Comparison of ENCODE assay signal across 18 cellular contexts in genomic region chr17:79749156-79749815, GRCh38. TPM values are rescaled to one million over a fixed set of nuclear protein-coding genes. Genes with fewer than 3 reads are reported as not detected.
A peak's percentile ranks its signal among the peaks of the same experiment; 100 is the strongest.
DNase-seq lines count a peak whose midpoint lies in the region; ATAC-seq, FAIRE-seq and TF ChIP-seq lines count a peak whose summit lies in the region.
"Had no signal": no experiment of that assay in that cellular context is flagged by ENCODE, and none has a peak within 500 bp of the region (broad histone marks: within the 10 kb centered on the region; RNA-seq: fewer than 3 reads in every experiment).

No MANE protein-coding gene starts in this region.

- no peaks in the 10 kb centered on the region for H3K4me1 Mint-ChIP-seq in activated T-helper 17 cell treated with anti-CD3 and anti-CD28 coated beads, Interleukin-2, amount 50 U/mL, for 72 hours

- DNase-seq in Daoy (ENCODE audit: low read depth) (peak; percentile 59), NCI-H2171 (lab: John Stamatoyannopoulos, UW) (peak; percentile 78), choroid plexus epithelial cell (ENCODE audit: low read depth) (peak; percentile 75), renal cortical epithelial cell (ENCODE audit: low read depth) (peak; percentile 54), amygdala (lab: John Stamatoyannopoulos, UW) (no peak), left ventricle myocardium inferior (no peak), small intestine (no peak)
- DNase-seq: activated CD8-positive, alpha-beta T cell treated with anti-CD3 and anti-CD28 coated beads, Interleukin-2, amount 10 ng/mL, durations not matched to agents 7 days and 5 days; activated naive CD4-positive, alpha-beta T cell treated with anti-CD3 and anti-CD28 coated beads, Interleukin-2, amount 10 ng/mL, durations not matched to agents 7 days and 5 days; effector CD4-positive, alpha-beta T cell; hippocampal formation; NCI-H1436 had no signal

- no peak overlapping the region for H3K27ac Mint-ChIP-seq in activated T-helper 17 cell treated with anti-CD3 and anti-CD28 coated beads, Interleukin-2, amount 50 U/mL, for 72 hours
- H3K27ac Mint-ChIP-seq: activated CD8-positive, alpha-beta T cell treated with anti-CD3 and anti-CD28 coated beads, Interleukin-2, amount 10 ng/mL, durations not matched to agents 7 days and 5 days; mesothelial cell of epicardium; T-helper 1 cell treated with Interleukin-12 subunit alpha and Interleukin-12 subunit beta and Interleukin-4 antibody, amounts not matched to agents 30 μg/mL and 1 μg/mL, for 36 hours had no signal

- intact Hi-C loops in left ventricle myocardium inferior (cut with micrococcal nuclease): no loop called here

- FAIRE-seq in small intestine (lab: Jason Lieb, UNC): no peak

- H3K4me1 ChIP-seq in left ventricle myocardium inferior (peaks cover 25% of the 10 kb centered on the region), small intestine (ENCODE audit: control insufficient read depth in 2 of 2, insufficient read depth in 1 of 2, low read depth in 1 of 2, low read length in 1 of 2) (no peaks in the 10 kb centered on the region)

- H3K36me3 ChIP-seq in left ventricle myocardium inferior (no peaks in the 10 kb centered on the region), small intestine (ENCODE audit: control insufficient read depth in 2 of 2, insufficient read depth in 2 of 2, low read length in 2 of 2) (no peaks in the 10 kb centered on the region)
- H3K36me3 ChIP-seq: right atrium auricular region had no signal

- H3K27me3 ChIP-seq in left ventricle myocardium inferior (ENCODE audit: low read depth): peaks cover 96% of the 10 kb centered on the region
- H3K27me3 ChIP-seq in small intestine (ENCODE audit: control insufficient read depth in 2 of 2, insufficient read depth in 2 of 2, low read length in 2 of 2): peaks cover 0 to 25% of the 10 kb centered on the region in 2 donors

- peaks cover 27% of the 10 kb centered on the region for H3K27me3 Mint-ChIP-seq in activated T-helper 17 cell treated with anti-CD3 and anti-CD28 coated beads, Interleukin-2, amount 50 U/mL, for 72 hours

- H3K27ac ChIP-seq in left ventricle myocardium inferior (replicated peaks) (no peak overlapping the region), small intestine (ENCODE audit: low read depth in 1 of 2, low read length in 1 of 2) (no peak overlapping the region)
- H3K27ac ChIP-seq: right atrium auricular region had no signal

- H3K9me3 Mint-ChIP-seq in activated T-helper 17 cell treated with anti-CD3 and anti-CD28 coated beads, Interleukin-2, amount 50 U/mL, for 72 hours: no peaks in the 10 kb centered on the region
- H3K9me3 Mint-ChIP-seq: activated naive CD4-positive, alpha-beta T cell treated with anti-CD3 and anti-CD28 coated beads, Interleukin-2, amount 10 ng/mL, durations not matched to agents 7 days and 5 days; mesothelial cell of epicardium; T-helper 1 cell treated with Interleukin-12 subunit alpha and Interleukin-12 subunit beta and Interleukin-4 antibody, amounts not matched to agents 30 μg/mL and 1 μg/mL, for 36 hours had no signal

- H3K4me3 Mint-ChIP-seq in activated T-helper 17 cell treated with anti-CD3 and anti-CD28 coated beads, Interleukin-2, amount 50 U/mL, for 72 hours: no peak overlapping the region
- H3K4me3 Mint-ChIP-seq: activated CD8-positive, alpha-beta T cell treated with anti-CD3 and anti-CD28 coated beads, Interleukin-2, amount 10 ng/mL, durations not matched to agents 7 days and 5 days; activated naive CD4-positive, alpha-beta T cell treated with anti-CD3 and anti-CD28 coated beads, Interleukin-2, amount 10 ng/mL, durations not matched to agents 7 days and 5 days; T-helper 1 cell treated with Interleukin-12 subunit alpha and Interleukin-12 subunit beta and Interleukin-4 antibody, amounts not matched to agents 30 μg/mL and 1 μg/mL, for 36 hours had no signal

- TF ChIP-seq CTCF in choroid plexus epithelial cell (conservative IDR thresholded peaks at IDR 0.05; ENCODE audit: low read depth, low read length) (no peak), left ventricle myocardium inferior (IDR thresholded peaks at IDR 0.05; ENCODE audit: borderline replicate concordance) (no peak)

- H3K9me3 ChIP-seq in left ventricle myocardium inferior (replicated peaks): no peaks in the 10 kb centered on the region
- no peaks in the 10 kb centered on the region for H3K9me3 ChIP-seq in small intestine (ENCODE audit: control insufficient read depth, low read depth)
- H3K9me3 ChIP-seq: right atrium auricular region had no signal

- H3K36me3 Mint-ChIP-seq in activated T-helper 17 cell treated with anti-CD3 and anti-CD28 coated beads, Interleukin-2, amount 50 U/mL, for 72 hours (ENCODE audit: low read depth): no peaks in the 10 kb centered on the region
- H3K36me3 Mint-ChIP-seq: activated naive CD4-positive, alpha-beta T cell treated with anti-CD3 and anti-CD28 coated beads, Interleukin-2, amount 10 ng/mL, durations not matched to agents 7 days and 5 days; mesothelial cell of epicardium had no signal

- H3K4me3 ChIP-seq in choroid plexus epithelial cell (ENCODE audit: low read depth, low read length): no peak overlapping the region
- no peak overlapping the region for H3K4me3 ChIP-seq in left ventricle myocardium inferior
- no peak overlapping the region for H3K4me3 ChIP-seq in small intestine (ENCODE audit: low read depth in 1 of 2, low read length in 2 of 2)
- H3K4me3 ChIP-seq: right atrium auricular region had no signal

- no peak for ATAC-seq in activated T-helper 17 cell treated with anti-CD3 and anti-CD28 coated beads, Interleukin-2, amount 50 U/mL, for 72 hours (replicated peaks)
- ATAC-seq: activated CD8-positive, alpha-beta T cell treated with anti-CD3 and anti-CD28 coated beads, Interleukin-2, amount 10 ng/mL, durations not matched to agents 7 days and 5 days had no signal

- WGBS in small intestine, 3 donors: 48 to 62% (median 53%) methylated on average over 3 of the region's 3 CpGs

RNA-seq across cellular contexts. Expression of gene ENPP7, which starts 18.5 kb away (rescaled TPM):
- not detected in 2 replicates for total RNA-seq in Daoy (2014; rRNA removed; shearing (Covaris generic))
- total RNA-seq in renal cortical epithelial cell (not detected in 2 replicates), left ventricle myocardium inferior (not detected)
- under 1 TPM in 1 of 2 donors, not detected in 1; 0.50 TPM for total RNA-seq in activated T-helper 17 cell treated with anti-CD3 and anti-CD28 coated beads, Interleukin-2, amount 50 U/mL, for 72 hours
- 100 to 1,000 TPM in 2 of 3 donors, 10 to 100 TPM in 1; 15.3 to 197 (median 114) TPM for polyA plus RNA-seq in small intestine
- total RNA-seq: HT-29, mesothelial cell of epicardium, right atrium auricular region, urinary bladder had no signal
- polyA plus RNA-seq: urinary bladder had no signal

RNA-seq across cellular contexts. Expression of gene CBX2, which starts 28.7 kb away (rescaled TPM):
- total RNA-seq in Daoy (2014; rRNA removed; shearing (Covaris generic)): 15.2 and 18.3 TPM in 2 replicates
- total RNA-seq in renal cortical epithelial cell (1.5 and 1.9 TPM in 2 replicates), left ventricle myocardium inferior (2.6 TPM)
- 1 to 10 TPM in 1 of 2 donors, under 1 TPM in 1; 0.50 to 1.6 TPM for total RNA-seq in activated T-helper 17 cell treated with anti-CD3 and anti-CD28 coated beads, Interleukin-2, amount 50 U/mL, for 72 hours
- 1 to 10 TPM in 2 of 3 donors, under 1 TPM in 1; 0.22 to 2.3 (median 1.9) TPM for polyA plus RNA-seq in small intestine

RNA-seq across cellular contexts. Expression of gene CBX8, which starts 47.6 kb away (rescaled TPM):
- 4.5 and 4.9 TPM in 2 replicates for total RNA-seq in Daoy (2014; rRNA removed; shearing (Covaris generic))
- 6.1 and 7.8 TPM in 2 replicates for total RNA-seq in renal cortical epithelial cell
- total RNA-seq in activated T-helper 17 cell treated with anti-CD3 and anti-CD28 coated beads, Interleukin-2, amount 50 U/mL, for 72 hours: 1 to 10 TPM; 1.6 to 5.5 TPM
- 7.5 TPM for total RNA-seq in left ventricle myocardium inferior
- 1 to 10 TPM; 2.7 to 6.1 (median 4.5) TPM for polyA plus RNA-seq in small intestine

Comparison
In these comparisons a context has a peak if more than half of its experiments do, and no peak if none do; other contexts are left out.
1. DNase-seq: peak in Daoy (single experiment), NCI-H2171 (single experiment), choroid plexus epithelial cell (single experiment) and renal cortical epithelial cell (single experiment); none in amygdala (0 of 56), left ventricle myocardium inferior (single experiment) and small intestine (single experiment).